13 cellular contexts compared by ENCODE assay signal in the genomic region with DNA sequence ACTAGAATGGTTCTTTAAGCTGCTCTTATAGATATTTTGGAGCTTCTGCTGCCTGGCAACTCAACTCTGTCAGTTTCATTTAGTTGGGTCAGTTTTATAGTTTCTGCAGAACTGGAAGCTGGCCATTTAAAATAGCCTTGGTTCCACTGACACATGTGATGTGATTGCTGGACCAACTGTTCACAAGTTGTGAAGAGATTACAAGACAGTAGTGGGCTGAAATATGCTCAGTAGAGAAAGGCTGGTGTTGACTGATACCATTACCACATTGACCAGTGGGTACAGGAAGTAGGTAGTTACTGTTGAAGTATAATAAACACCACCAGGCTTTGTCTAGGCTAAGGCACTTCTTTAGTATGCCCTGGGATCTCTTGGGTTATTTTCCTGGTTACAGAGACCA. TPM values are rescaled to one million over a fixed set of nuclear protein-coding genes. Genes with fewer than 3 reads are reported as not detected.
DNase-seq lines count a peak whose midpoint lies in the region; ATAC-seq and TF ChIP-seq lines count a peak whose summit lies in the region.
"Had no signal": no experiment of that assay in that cellular context is flagged by ENCODE, and none has a peak within 500 bp of the region (broad histone marks: within the 10 kb centered on the region; RNA-seq: fewer than 3 reads in every experiment).

No MANE protein-coding gene starts in this region.

- H3K9me3 Mint-ChIP-seq in activated CD8-positive, alpha-beta T cell treated with anti-CD3 and anti-CD28 coated beads, Interleukin-2, amount 10 ng/mL, durations not matched to agents 7 days and 5 days (ENCODE audit: insufficient read depth), result no peaks in the 10 kb centered on the region

- TF ChIP-seq CTCF in left ventricle myocardium inferior (IDR thresholded peaks at IDR 0.05; ENCODE audit: borderline replicate concordance), result no peak

- no peak overlapping the region for H3K4me3 ChIP-seq in left ventricle myocardium inferior
- H3K4me3 ChIP-seq: A549, ovary had no signal

- CTCF ChIA-PET in activated CD8-positive, alpha-beta T cell treated with anti-CD3 and anti-CD28 coated beads, Interleukin-2, amount 10 ng/mL, durations not matched to agents 7 days and 5 days (lab: Charles Lee), result no interaction called here

- no peak overlapping the region for H3K4me3 Mint-ChIP-seq in activated CD8-positive, alpha-beta T cell treated with anti-CD3 and anti-CD28 coated beads, Interleukin-2, amount 10 ng/mL, durations not matched to agents 7 days and 5 days
- H3K4me3 Mint-ChIP-seq: T-helper 1 cell treated with Interleukin-12 subunit alpha and Interleukin-12 subunit beta and Interleukin-4 antibody, amounts not matched to agents 30 μg/mL and 1 μg/mL, for 36 hours had no signal

- H3K4me1 ChIP-seq in left ventricle myocardium inferior, result peaks cover 42% of the 10 kb centered on the region

- intact Hi-C loops in left ventricle myocardium inferior (cut with micrococcal nuclease) (no loop called here), left cardiac atrium (cut with DNase I) (loop anchor here in 1 of 2 donors (10.0 kb wide), 1 partner anchor 59 kb away; no protein-coding TSS in a partner anchor)

- DNase-seq in left ventricle myocardium inferior (no peak), left cardiac atrium (no peak), DMS114 treated with DMSO at 0.1 percent for 48 hours (lab: John Stamatoyannopoulos, UW; ENCODE audit: unreplicated experiment) (no peak)
- no peak for DNase-seq in activated CD8-positive, alpha-beta T cell treated with anti-CD3 and anti-CD28 coated beads, Interleukin-2, amount 10 ng/mL, durations not matched to agents 7 days and 5 days
- DNase-seq: NCI-H1092 treated with DMSO at 0.1 percent for 48 hours, ovary, trophoblast cell had no signal

- POLR2A ChIA-PET in activated CD8-positive, alpha-beta T cell treated with anti-CD3 and anti-CD28 coated beads, Interleukin-2, amount 10 ng/mL, durations not matched to agents 7 days and 5 days (lab: Charles Lee), result no interaction called here

- H3K9me3 ChIP-seq in left ventricle myocardium inferior (replicated peaks), result no peaks in the 10 kb centered on the region
- H3K9me3 ChIP-seq: A549, ovary had no signal

- H3K4me1 Mint-ChIP-seq in activated CD8-positive, alpha-beta T cell treated with anti-CD3 and anti-CD28 coated beads, Interleukin-2, amount 10 ng/mL, durations not matched to agents 7 days and 5 days (ENCODE audit: low read depth), result peaks cover 6% of the 10 kb centered on the region

- H3K27ac ChIP-seq in left ventricle myocardium inferior (replicated peaks), result peak overlapping the region; percentile 22
- H3K27ac ChIP-seq: A549, ovary had no signal

- ATAC-seq in left cardiac atrium (no peak), HG02610 (IDR thresholded peaks at IDR 0.05; ENCODE audit: unreplicated experiment) (peak; percentile 81), HG03469 (IDR thresholded peaks at IDR 0.05; ENCODE audit: unreplicated experiment) (peak; percentile 59), GM21717 (IDR thresholded peaks at IDR 0.05; ENCODE audit: unreplicated experiment) (no peak), HG02884 (IDR thresholded peaks at IDR 0.05; ENCODE audit: unreplicated experiment) (no peak)
- ATAC-seq in activated CD8-positive, alpha-beta T cell treated with anti-CD3 and anti-CD28 coated beads, Interleukin-2, amount 10 ng/mL, durations not matched to agents 7 days and 5 days, result no peak
- ATAC-seq: A549 had no signal

- H3K36me3 ChIP-seq in left ventricle myocardium inferior, result no peaks in the 10 kb centered on the region
- H3K36me3 ChIP-seq: ovary had no signal

- H3K36me3 Mint-ChIP-seq in activated CD8-positive, alpha-beta T cell treated with anti-CD3 and anti-CD28 coated beads, Interleukin-2, amount 10 ng/mL, durations not matched to agents 7 days and 5 days (ENCODE audit: low read depth), result peaks cover 27% of the 10 kb centered on the region

- no peak overlapping the region for H3K27ac Mint-ChIP-seq in activated CD8-positive, alpha-beta T cell treated with anti-CD3 and anti-CD28 coated beads, Interleukin-2, amount 10 ng/mL, durations not matched to agents 7 days and 5 days
- H3K27ac Mint-ChIP-seq: T-helper 1 cell treated with Interleukin-12 subunit alpha and Interleukin-12 subunit beta and Interleukin-4 antibody, amounts not matched to agents 30 μg/mL and 1 μg/mL, for 36 hours had no signal

- no peaks in the 10 kb centered on the region for H3K27me3 ChIP-seq in left ventricle myocardium inferior (ENCODE audit: low read depth)
- H3K27me3 ChIP-seq: ovary had no signal

- H3K27me3 Mint-ChIP-seq in activated CD8-positive, alpha-beta T cell treated with anti-CD3 and anti-CD28 coated beads, Interleukin-2, amount 10 ng/mL, durations not matched to agents 7 days and 5 days (ENCODE audit: low read depth), result no peaks in the 10 kb centered on the region

RNA-seq across cellular contexts. Expression of a gene that starts 39.0 kb away (rescaled TPM):
- total RNA-seq in left ventricle myocardium inferior, result 37.2 TPM
- 10 to 100 TPM; 15.4 to 15.6 TPM for total RNA-seq in left cardiac atrium
- 10 to 100 TPM; 19.9 to 21.9 TPM for total RNA-seq in activated CD8-positive, alpha-beta T cell treated with anti-CD3 and anti-CD28 coated beads, Interleukin-2, amount 10 ng/mL, durations not matched to agents 7 days and 5 days

Comparison
In these comparisons a context has a peak if more than half of its experiments do, and no peak if none do; other contexts are left out.
1. ATAC-seq: peak in HG02610 (single experiment) and HG03469 (single experiment); none in left cardiac atrium (0 of 2), GM21717 (single experiment), HG02884 (single experiment) and activated CD8-positive, alpha-beta T cell treated with anti-CD3 and anti-CD28 coated beads, Interleukin-2, amount 10 ng/mL, durations not matched to agents 7 days and 5 days (single experiment).